Comparison of ENCODE assay signal across 20 cellular contexts in the genomic region with DNA sequence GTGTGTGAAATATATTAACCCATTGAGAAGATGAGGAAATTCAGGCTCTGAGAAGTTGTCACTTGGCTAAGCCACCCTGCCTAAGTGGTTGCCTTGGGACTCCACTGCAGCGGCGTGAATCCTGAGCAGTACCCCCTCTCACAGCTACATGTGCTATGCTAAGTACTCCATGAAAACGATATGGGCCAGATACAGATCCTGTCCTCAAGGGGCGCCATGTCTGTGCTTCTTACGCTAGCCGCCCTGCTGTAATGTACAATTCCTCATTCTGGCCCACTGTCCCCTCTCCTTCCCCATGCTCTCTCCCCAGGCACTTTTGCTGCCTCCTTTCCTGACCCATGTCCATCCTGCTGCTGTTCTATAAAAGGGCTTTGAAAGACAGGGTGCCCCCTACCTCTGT.
"Had no signal": no experiment of that assay in that cellular context is flagged by ENCODE, and none has a peak within 500 bp of the region (broad histone marks: within the 10 kb centered on the region; RNA-seq: fewer than 3 reads in every experiment).

No MANE protein-coding gene starts in this region.

- H3K4me1 ChIP-seq: psoas muscle had no signal

- H3K9me3 ChIP-seq: esophagus squamous epithelium, heart right ventricle, lower lobe of right lung, psoas muscle, tibial nerve had no signal

- H3K27ac Mint-ChIP-seq: activated T-cell treated with anti-CD3 and anti-CD28 coated beads, Interleukin-2, amount 50 U/mL, for 72 hours had no signal

- DNase-seq: activated CD4-positive, alpha-beta T cell treated with anti-CD3 and anti-CD28 coated beads for 1 hour; activated CD8-positive, alpha-beta memory T cell treated with anti-CD3 and anti-CD28 coated beads for 24 hours; activated CD8-positive, alpha-beta memory T cell treated with anti-CD3 and anti-CD28 coated beads, Interleukin-2, amount 50 U/mL, for 48 hours; activated effector memory CD4-positive, alpha-beta T cell treated with anti-CD3 and anti-CD28 coated beads, Interleukin-2, amount 50 U/mL, for 16 hours; activated naive CD4-positive, alpha-beta T cell treated with anti-CD3 and anti-CD28 coated beads, Interleukin-2, amount 50 U/mL, for 16 hours; activated T-cell treated with anti-CD3 and anti-CD28 coated beads, Interleukin-2, amount 50 U/mL, for 72 hours; aorta; brain microvascular endothelial cell; central memory CD4-positive, alpha-beta T cell; esophagus squamous epithelium; heart right ventricle; lower lobe of right lung; midbrain; psoas muscle; right cardiac atrium; stimulated activated CD4-positive, alpha-beta T cell treated with anti-CD3 and anti-CD28 coated beads, Interleukin-2, amount 100 ng/mL, for 24 hours; stimulated activated naive CD8-positive, alpha-beta T cell treated with anti-CD3 and anti-CD28 coated beads, Interleukin-15, Interleukin-2, amounts not matched to agents 100 U/mL and 50 U/mL, for 24 hours; T1000 had no signal

- H3K36me3 ChIP-seq: brain microvascular endothelial cell, esophagus squamous epithelium, lower lobe of right lung, tibial nerve had no signal

- H3K4me3 Mint-ChIP-seq: activated T-cell treated with anti-CD3 and anti-CD28 coated beads, Interleukin-2, amount 50 U/mL, for 72 hours; neural crest cell had no signal

- H3K4me3 ChIP-seq: esophagus squamous epithelium, heart right ventricle, lower lobe of right lung, psoas muscle, tibial nerve had no signal

- H3K9me3 Mint-ChIP-seq: activated T-cell treated with anti-CD3 and anti-CD28 coated beads, Interleukin-2, amount 50 U/mL, for 72 hours; neural crest cell had no signal

- ATAC-seq: activated T-cell treated with anti-CD3 and anti-CD28 coated beads, Interleukin-2, amount 50 U/mL, for 72 hours; heart right ventricle; lower lobe of right lung; right cardiac atrium; stimulated activated naive CD8-positive, alpha-beta T cell treated with anti-CD3 and anti-CD28 coated beads, Interleukin-15, Interleukin-2, amounts not matched to agents 100 U/mL and 50 U/mL, for 24 hours had no signal

- H3K27me3 ChIP-seq: brain microvascular endothelial cell, esophagus squamous epithelium, heart right ventricle, tibial nerve had no signal
